In genomic region chr5:143066556-143067281, GRCh38 we compare ENCODE assay signal across 8 cellular contexts.
DNase-seq lines count a peak whose midpoint lies in the region; ATAC-seq and TF ChIP-seq lines count a peak whose summit lies in the region.

No MANE protein-coding gene starts in this region.

- peak; percentile 31 for TF ChIP-seq POLR2A in GM18505 (IDR thresholded peaks at IDR 0.05; ENCODE audit: borderline replicate concordance, extremely low read depth, insufficient read depth, insufficient read length)

- peak overlapping the region; percentile 64 for H3K27ac ChIP-seq in temporal lobe (ENCODE audit: low read depth, low read length)

- intact Hi-C loops in left ventricle myocardium superior (cut with micrococcal nuclease) (loop anchor here (10.0 kb wide), 1 partner anchor 142 kb away; no protein-coding TSS in a partner anchor), posterior cingulate gyrus (cut with DNase I) (no loop called here)

- DNase-seq in NCI-H2196 (lab: John Stamatoyannopoulos, UW; ENCODE audit: unreplicated experiment) (peak; percentile 62), left ventricle myocardium superior (peak; percentile 41), NCI-H1694 (lab: John Stamatoyannopoulos, UW) (no peak), posterior cingulate gyrus (no peak)
- DNase-seq in central memory CD4-positive, alpha-beta T cell: no peak

- ATAC-seq in GM18505 (IDR thresholded peaks at IDR 0.05; ENCODE audit: unreplicated experiment) (peak; percentile 58), GM21737 (IDR thresholded peaks at IDR 0.05; ENCODE audit: unreplicated experiment) (peak; percentile 62), left ventricle myocardium superior (peak; percentile 15)

Comparison
In these comparisons a context has a peak if more than half of its experiments do, and no peak if none do; other contexts are left out.
1. DNase-seq: peak in NCI-H2196 (single experiment) and left ventricle myocardium superior (single experiment); none in NCI-H1694 (single experiment), posterior cingulate gyrus (0 of 10) and central memory CD4-positive, alpha-beta T cell (single experiment).
2. Peak in every context shown above with its lines, with median percentiles within 50 percentile points of each other: ATAC-seq.